Comparison of ENCODE assay signal across 21 cellular contexts in the genomic region with DNA sequence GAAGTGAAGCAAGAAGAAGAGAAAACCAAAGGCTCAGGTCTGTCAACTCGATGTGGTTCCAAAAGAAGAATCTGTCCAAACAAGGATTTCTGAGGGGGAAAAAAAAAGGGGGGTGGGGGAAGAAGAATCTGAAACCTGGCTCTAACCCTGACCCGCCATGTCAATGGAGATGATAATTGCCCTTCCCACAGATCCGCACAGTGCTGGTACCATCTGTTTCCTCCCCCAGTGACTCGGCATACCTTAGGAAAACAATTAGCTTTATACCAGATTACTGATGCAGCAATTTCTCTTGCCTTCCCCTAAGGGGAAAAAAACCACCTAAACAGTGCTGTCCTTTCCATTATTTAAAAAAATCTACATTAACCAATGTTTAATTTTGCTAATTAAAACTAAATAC. TPM values are rescaled to one million over a fixed set of nuclear protein-coding genes. Genes with fewer than 3 reads are reported as not detected.
A peak's percentile ranks its signal among the peaks of the same experiment; 100 is the strongest.
DNase-seq lines count a peak whose midpoint lies in the region; ATAC-seq lines count a peak whose summit lies in the region.
"Had no signal": no experiment of that assay in that cellular context is flagged by ENCODE, and none has a peak within 500 bp of the region (broad histone marks: within the 10 kb centered on the region; RNA-seq: fewer than 3 reads in every experiment).

No MANE protein-coding gene starts in this region.

- DNase-seq in GDM1 (lab: John Stamatoyannopoulos, UW) = peak; percentile 36
- peak; percentile 90 for DNase-seq in NCI-H2171 treated with DMSO at 0.1 percent for 48 hours (lab: John Stamatoyannopoulos, UW)
- DNase-seq in caudate nucleus (lab: John Stamatoyannopoulos, UW) = peak in 1 of 61 donors; percentile 10
- no peak for DNase-seq in naive B cell
- DNase-seq in activated CD8-positive, alpha-beta memory T cell treated with anti-CD3 and anti-CD28 coated beads, Interleukin-2, amount 10 ng/mL, durations not matched to agents 7 days and 5 days = no peak
- DNase-seq in HuH-7.5 (ENCODE audit: low spot score) = no peak
- no peak for DNase-seq in left colon
- DNase-seq: activated CD4-positive, alpha-beta memory T cell treated with anti-CD3 and anti-CD28 coated beads for 36 hours; activated naive CD4-positive, alpha-beta T cell treated with Interleukin-2 at 50 U/mL for 16 hours; CD4-positive, alpha-beta memory T cell; cerebellar nuclear complex; DMS79 treated with DMSO at 0.1 percent for 48 hours; effector memory CD4-positive, alpha-beta T cell; NCI-H2029 treated with DMSO at 0.1 percent for 48 hours; NCI-H510A treated with DMSO at 0.1 percent for 48 hours; sigmoid colon; stimulated activated naive CD4-positive, alpha-beta T cell had no signal

- H3K4me1 Mint-ChIP-seq in naive B cell = peaks cover 9 to 30% (median 13%) of the 10 kb centered on the region in 3 donors
- H3K4me1 Mint-ChIP-seq in activated CD8-positive, alpha-beta memory T cell treated with anti-CD3 and anti-CD28 coated beads, Interleukin-2, amount 10 ng/mL, durations not matched to agents 7 days and 5 days = peaks cover 3% of the 10 kb centered on the region
- H3K4me1 Mint-ChIP-seq: CD4-positive, alpha-beta memory T cell had no signal

- H3K27ac ChIP-seq in caudate nucleus (ENCODE audit: low read depth, low read length) = peak overlapping the region; percentile 9
- H3K27ac ChIP-seq: parathyroid adenoma, sigmoid colon, tibial nerve had no signal

- peak overlapping the region in 6 of 8 donors; percentile 9 to 63 (median 52) for H3K4me3 Mint-ChIP-seq in naive B cell
- no peak overlapping the region for H3K4me3 Mint-ChIP-seq in activated CD8-positive, alpha-beta memory T cell treated with anti-CD3 and anti-CD28 coated beads, Interleukin-2, amount 10 ng/mL, durations not matched to agents 7 days and 5 days
- H3K4me3 Mint-ChIP-seq: activated CD4-positive, alpha-beta memory T cell treated with anti-CD3 and anti-CD28 coated beads for 36 hours; CD4-positive, alpha-beta memory T cell had no signal

- H3K9me3 Mint-ChIP-seq in naive B cell = no peaks in the 10 kb centered on the region
- no peaks in the 10 kb centered on the region for H3K9me3 Mint-ChIP-seq in activated CD8-positive, alpha-beta memory T cell treated with anti-CD3 and anti-CD28 coated beads, Interleukin-2, amount 10 ng/mL, durations not matched to agents 7 days and 5 days (ENCODE audit: low read depth)
- H3K9me3 Mint-ChIP-seq: activated CD4-positive, alpha-beta memory T cell treated with anti-CD3 and anti-CD28 coated beads for 36 hours; CD4-positive, alpha-beta memory T cell had no signal

- CTCF ChIA-PET in activated CD8-positive, alpha-beta memory T cell treated with anti-CD3 and anti-CD28 coated beads, Interleukin-2, amount 10 ng/mL, durations not matched to agents 7 days and 5 days (lab: Charles Lee) = no interaction called here

- intact Hi-C loops in left colon (cut with DNase I, micrococcal nuclease) = no loop called here

- H3K27me3 Mint-ChIP-seq in naive B cell = no peaks in the 10 kb centered on the region
- H3K27me3 Mint-ChIP-seq in activated CD8-positive, alpha-beta memory T cell treated with anti-CD3 and anti-CD28 coated beads, Interleukin-2, amount 10 ng/mL, durations not matched to agents 7 days and 5 days = peaks cover 3% of the 10 kb centered on the region
- H3K27me3 Mint-ChIP-seq: activated CD4-positive, alpha-beta memory T cell treated with anti-CD3 and anti-CD28 coated beads for 36 hours had no signal

- H3K36me3 Mint-ChIP-seq in naive B cell = no peaks in the 10 kb centered on the region
- H3K36me3 Mint-ChIP-seq in activated CD8-positive, alpha-beta memory T cell treated with anti-CD3 and anti-CD28 coated beads, Interleukin-2, amount 10 ng/mL, durations not matched to agents 7 days and 5 days = no peaks in the 10 kb centered on the region
- H3K36me3 Mint-ChIP-seq: activated CD4-positive, alpha-beta memory T cell treated with anti-CD3 and anti-CD28 coated beads for 36 hours; CD4-positive, alpha-beta memory T cell had no signal

- H3K27ac Mint-ChIP-seq in naive B cell = no peak overlapping the region
- no peak overlapping the region for H3K27ac Mint-ChIP-seq in activated CD8-positive, alpha-beta memory T cell treated with anti-CD3 and anti-CD28 coated beads, Interleukin-2, amount 10 ng/mL, durations not matched to agents 7 days and 5 days
- H3K27ac Mint-ChIP-seq: activated CD4-positive, alpha-beta memory T cell treated with anti-CD3 and anti-CD28 coated beads for 36 hours; CD4-positive, alpha-beta memory T cell had no signal

- ATAC-seq in naive B cell (ENCODE audit: low read depth in 2 of 2) (no peak), GM18502 (IDR thresholded peaks at IDR 0.05; ENCODE audit: poor library complexity, unreplicated experiment) (no peak), left colon (no peak)
- no peak for ATAC-seq in activated CD8-positive, alpha-beta memory T cell treated with anti-CD3 and anti-CD28 coated beads, Interleukin-2, amount 10 ng/mL, durations not matched to agents 7 days and 5 days
- ATAC-seq: HepG2 had no signal

RNA-seq across cellular contexts. Expression of a gene that starts 46.9 kb away (rescaled TPM):
- polyA plus RNA-seq in naive B cell (ENCODE audit: low read depth in 6 of 6) = under 1 TPM in 4 of 6 donors, not detected in 2; 0.19 to 0.71 (median 0.32) TPM
- under 1 TPM; 0.29 to 0.59 TPM for total RNA-seq in activated CD8-positive, alpha-beta memory T cell treated with anti-CD3 and anti-CD28 coated beads, Interleukin-2, amount 10 ng/mL, durations not matched to agents 7 days and 5 days
- 10 to 100 TPM; 72.6 to 82.7 TPM for total RNA-seq in left colon
- polyA plus RNA-seq: HepG2 had no signal

Comparison
In these comparisons a context has a peak if more than half of its experiments do, and no peak if none do; other contexts are left out.
1. DNase-seq: peak in GDM1 (single experiment) and NCI-H2171 treated with DMSO at 0.1 percent for 48 hours (single experiment); none in naive B cell (single experiment), activated CD8-positive, alpha-beta memory T cell treated with anti-CD3 and anti-CD28 coated beads, Interleukin-2, amount 10 ng/mL, durations not matched to agents 7 days and 5 days (single experiment), HuH-7.5 (single experiment) and left colon (0 of 2).
2. RNA of a gene that starts 46.9 kb away (total RNA-seq): 72.6 to 82.7 TPM in left colon; 0.29 to 0.59 TPM in activated CD8-positive, alpha-beta memory T cell treated with anti-CD3 and anti-CD28 coated beads, Interleukin-2, amount 10 ng/mL, durations not matched to agents 7 days and 5 days; every median in the first group is over 10 times any median in the second.